Comparison of ENCODE assay signal across 1 cellular context in the genomic region with DNA sequence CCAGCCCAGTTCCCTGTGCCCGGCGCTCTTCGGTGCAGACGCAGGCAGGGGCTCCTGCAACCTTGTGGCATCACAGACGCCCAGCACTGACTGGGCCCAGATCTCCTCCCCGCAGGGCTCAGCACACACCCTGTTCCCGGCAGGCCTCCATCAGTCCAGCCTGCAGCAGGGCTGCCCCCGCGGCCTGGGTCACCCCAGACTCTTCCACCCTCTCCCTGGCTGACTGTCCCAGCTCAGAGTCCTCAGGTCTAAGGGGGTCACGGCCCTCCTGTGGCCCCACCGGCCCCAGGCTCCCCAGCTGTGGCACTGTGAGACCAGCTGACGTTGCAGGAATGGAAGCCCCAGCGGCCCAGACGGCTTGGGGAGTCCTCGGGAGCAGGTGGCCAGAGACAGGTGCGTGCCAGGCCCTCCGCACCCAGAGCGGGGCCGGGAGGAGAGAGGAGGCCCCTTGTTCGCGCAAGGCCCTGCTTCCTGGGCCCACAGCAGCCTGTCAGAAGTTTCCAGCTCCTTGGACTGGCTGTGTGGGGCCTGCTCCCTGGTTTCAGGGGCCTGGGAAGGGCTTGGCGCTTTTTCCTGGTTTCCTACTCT.
A peak's percentile ranks its signal among the peaks of the same experiment; 100 is the strongest.
TF ChIP-seq lines count a peak whose summit lies in the region.

No MANE protein-coding gene starts in this region.

TF ChIP-seq in HEK293, 187 proteins besides CTCF, POLR2A, EP300 and RAD21 (continued from another document):
- TF ChIP-seq, protein P1, sequence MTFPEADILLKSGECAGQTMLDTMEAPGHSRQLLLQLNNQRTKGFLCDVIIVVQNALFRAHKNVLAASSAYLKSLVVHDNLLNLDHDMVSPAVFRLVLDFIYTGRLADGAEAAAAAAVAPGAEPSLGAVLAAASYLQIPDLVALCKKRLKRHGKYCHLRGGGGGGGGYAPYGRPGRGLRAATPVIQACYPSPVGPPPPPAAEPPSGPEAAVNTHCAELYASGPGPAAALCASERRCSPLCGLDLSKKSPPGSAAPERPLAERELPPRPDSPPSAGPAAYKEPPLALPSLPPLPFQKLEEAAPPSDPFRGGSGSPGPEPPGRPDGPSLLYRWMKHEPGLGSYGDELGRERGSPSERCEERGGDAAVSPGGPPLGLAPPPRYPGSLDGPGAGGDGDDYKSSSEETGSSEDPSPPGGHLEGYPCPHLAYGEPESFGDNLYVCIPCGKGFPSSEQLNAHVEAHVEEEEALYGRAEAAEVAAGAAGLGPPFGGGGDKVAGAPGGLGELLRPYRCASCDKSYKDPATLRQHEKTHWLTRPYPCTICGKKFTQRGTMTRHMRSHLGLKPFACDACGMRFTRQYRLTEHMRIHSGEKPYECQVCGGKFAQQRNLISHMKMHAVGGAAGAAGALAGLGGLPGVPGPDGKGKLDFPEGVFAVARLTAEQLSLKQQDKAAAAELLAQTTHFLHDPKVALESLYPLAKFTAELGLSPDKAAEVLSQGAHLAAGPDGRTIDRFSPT (tag by site-specific recombination; IDR thresholded peaks at IDR 0.05), result 0 out of 2 replicates have a peak, but pooled peaks have one; percentile 35
- TF ChIP-seq ZNF121 (tag by site-specific recombination; IDR thresholded peaks at IDR 0.05), result no peak
- TF ChIP-seq ZBTB8A (tag by site-specific recombination; IDR thresholded peaks at IDR 0.05), result peak; percentile 50; the same call in 1 of the 2 replicates
- TF ChIP-seq, protein P2, sequence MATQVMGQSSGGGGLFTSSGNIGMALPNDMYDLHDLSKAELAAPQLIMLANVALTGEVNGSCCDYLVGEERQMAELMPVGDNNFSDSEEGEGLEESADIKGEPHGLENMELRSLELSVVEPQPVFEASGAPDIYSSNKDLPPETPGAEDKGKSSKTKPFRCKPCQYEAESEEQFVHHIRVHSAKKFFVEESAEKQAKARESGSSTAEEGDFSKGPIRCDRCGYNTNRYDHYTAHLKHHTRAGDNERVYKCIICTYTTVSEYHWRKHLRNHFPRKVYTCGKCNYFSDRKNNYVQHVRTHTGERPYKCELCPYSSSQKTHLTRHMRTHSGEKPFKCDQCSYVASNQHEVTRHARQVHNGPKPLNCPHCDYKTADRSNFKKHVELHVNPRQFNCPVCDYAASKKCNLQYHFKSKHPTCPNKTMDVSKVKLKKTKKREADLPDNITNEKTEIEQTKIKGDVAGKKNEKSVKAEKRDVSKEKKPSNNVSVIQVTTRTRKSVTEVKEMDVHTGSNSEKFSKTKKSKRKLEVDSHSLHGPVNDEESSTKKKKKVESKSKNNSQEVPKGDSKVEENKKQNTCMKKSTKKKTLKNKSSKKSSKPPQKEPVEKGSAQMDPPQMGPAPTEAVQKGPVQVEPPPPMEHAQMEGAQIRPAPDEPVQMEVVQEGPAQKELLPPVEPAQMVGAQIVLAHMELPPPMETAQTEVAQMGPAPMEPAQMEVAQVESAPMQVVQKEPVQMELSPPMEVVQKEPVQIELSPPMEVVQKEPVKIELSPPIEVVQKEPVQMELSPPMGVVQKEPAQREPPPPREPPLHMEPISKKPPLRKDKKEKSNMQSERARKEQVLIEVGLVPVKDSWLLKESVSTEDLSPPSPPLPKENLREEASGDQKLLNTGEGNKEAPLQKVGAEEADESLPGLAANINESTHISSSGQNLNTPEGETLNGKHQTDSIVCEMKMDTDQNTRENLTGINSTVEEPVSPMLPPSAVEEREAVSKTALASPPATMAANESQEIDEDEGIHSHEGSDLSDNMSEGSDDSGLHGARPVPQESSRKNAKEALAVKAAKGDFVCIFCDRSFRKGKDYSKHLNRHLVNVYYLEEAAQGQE (tag by site-specific recombination; IDR thresholded peaks at IDR 0.05), result no peak
- TF ChIP-seq, protein P3, sequence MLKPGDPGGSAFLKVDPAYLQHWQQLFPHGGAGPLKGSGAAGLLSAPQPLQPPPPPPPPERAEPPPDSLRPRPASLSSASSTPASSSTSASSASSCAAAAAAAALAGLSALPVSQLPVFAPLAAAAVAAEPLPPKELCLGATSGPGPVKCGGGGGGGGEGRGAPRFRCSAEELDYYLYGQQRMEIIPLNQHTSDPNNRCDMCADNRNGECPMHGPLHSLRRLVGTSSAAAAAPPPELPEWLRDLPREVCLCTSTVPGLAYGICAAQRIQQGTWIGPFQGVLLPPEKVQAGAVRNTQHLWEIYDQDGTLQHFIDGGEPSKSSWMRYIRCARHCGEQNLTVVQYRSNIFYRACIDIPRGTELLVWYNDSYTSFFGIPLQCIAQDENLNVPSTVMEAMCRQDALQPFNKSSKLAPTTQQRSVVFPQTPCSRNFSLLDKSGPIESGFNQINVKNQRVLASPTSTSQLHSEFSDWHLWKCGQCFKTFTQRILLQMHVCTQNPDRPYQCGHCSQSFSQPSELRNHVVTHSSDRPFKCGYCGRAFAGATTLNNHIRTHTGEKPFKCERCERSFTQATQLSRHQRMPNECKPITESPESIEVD (tag by site-specific recombination; IDR thresholded peaks at IDR 0.05), result no peak
